ENCODE assay signal across 10 cellular contexts in genomic region chr6:4023240-4023639, GRCh38. TPM values are rescaled to one million over a fixed set of nuclear protein-coding genes. Genes with fewer than 3 reads are reported as not detected.
DNase-seq lines count a peak whose midpoint lies in the region; ATAC-seq and TF ChIP-seq lines count a peak whose summit lies in the region.
"Had no signal": no experiment of that assay in that cellular context is flagged by ENCODE, and none has a peak within 500 bp of the region (broad histone marks: within the 10 kb centered on the region; RNA-seq: fewer than 3 reads in every experiment).

No MANE protein-coding gene starts in this region.

- peak overlapping the region; percentile 81 for H3K27ac Mint-ChIP-seq in activated naive CD4-positive, alpha-beta T cell treated with anti-CD3 and anti-CD28 coated beads, Interleukin-2, amount 10 ng/mL, durations not matched to agents 7 days and 5 days
- H3K27ac Mint-ChIP-seq in activated B cell treated with CpG ODN at 0.5 μM for 24 hours, result peak overlapping the region; percentile 60

- DNase-seq in activated naive CD4-positive, alpha-beta T cell treated with anti-CD3 and anti-CD28 coated beads, Interleukin-2, amount 10 ng/mL, durations not matched to agents 7 days and 5 days, result no peak
- no peak for DNase-seq in activated naive CD4-positive, alpha-beta T cell treated with Interleukin-2 at 50 U/mL for 16 hours
- DNase-seq in activated B cell treated with CpG ODN at 0.5 μM for 24 hours (no peak), testis (no peak), hippocampal formation (lab: John Stamatoyannopoulos, UW) (no peak), GM19238 (ENCODE audit: insufficient read length, low spot score) (no peak), iPS-NIHi7 (ENCODE audit: extremely low spot score) (no peak)
- DNase-seq: aorta, left colon had no signal

- H3K27me3 ChIP-seq in iPS-18a (ENCODE audit: control insufficient read depth, insufficient read depth, low read length) (no peaks in the 10 kb centered on the region), testis (no peaks in the 10 kb centered on the region)

- peaks cover 3% of the 10 kb centered on the region for H3K27me3 Mint-ChIP-seq in activated naive CD4-positive, alpha-beta T cell treated with anti-CD3 and anti-CD28 coated beads, Interleukin-2, amount 10 ng/mL, durations not matched to agents 7 days and 5 days
- H3K27me3 Mint-ChIP-seq in activated B cell treated with CpG ODN at 0.5 μM for 24 hours, result no peaks in the 10 kb centered on the region

- no peaks in the 10 kb centered on the region for H3K36me3 ChIP-seq in iPS-18a (ENCODE audit: control insufficient read depth, low read depth, low read length)
- H3K36me3 ChIP-seq in testis (ENCODE audit: low read depth, missing control alignments), result no peaks in the 10 kb centered on the region

- CTCF ChIA-PET in activated naive CD4-positive, alpha-beta T cell treated with anti-CD3 and anti-CD28 coated beads, Interleukin-2, amount 10 ng/mL, durations not matched to agents 7 days and 5 days (lab: Charles Lee), result interaction anchor here (0.6 to 2.6 kb wide), 4 partner anchors 10 to 1981 kb away, joined by 3 to 8 read pairs (median 4); no protein-coding TSS in a partner anchor
- CTCF ChIA-PET in activated B cell treated with CpG ODN at 0.5 μM for 24 hours (lab: Charles Lee), result interaction anchor here (1.3 kb wide), 1 partner anchor 32 kb away, joined by 3 read pairs; no protein-coding TSS in a partner anchor

- no peaks in the 10 kb centered on the region for H3K9me3 Mint-ChIP-seq in activated naive CD4-positive, alpha-beta T cell treated with anti-CD3 and anti-CD28 coated beads, Interleukin-2, amount 10 ng/mL, durations not matched to agents 7 days and 5 days
- H3K9me3 Mint-ChIP-seq in activated B cell treated with CpG ODN at 0.5 μM for 24 hours, result no peaks in the 10 kb centered on the region

- POLR2A ChIA-PET in activated B cell treated with CpG ODN at 0.5 μM for 24 hours (lab: Charles Lee), result interaction anchor here (0.6 kb wide), 1 partner anchor 910 kb away, joined by 3 read pairs; no protein-coding TSS in a partner anchor

- no peak for TF ChIP-seq POLR2A in testis (IDR thresholded peaks at IDR 0.05)

- H3K9ac ChIP-seq in iPS-18a (ENCODE audit: low read length), result no peak overlapping the region

- no peak for ATAC-seq in activated B cell treated with CpG ODN at 0.5 μM for 24 hours (ENCODE audit: low read depth)
- ATAC-seq: left colon had no signal

- H3K27ac ChIP-seq in iPS-18a (ENCODE audit: low read length), result no peak overlapping the region
- peak overlapping the region; percentile 32 to 96 for H3K27ac ChIP-seq in testis

- H3K9me3 ChIP-seq in iPS-18a (ENCODE audit: control insufficient read depth, low read depth, low read length), result no peaks in the 10 kb centered on the region
- H3K9me3 ChIP-seq in testis, result no peaks in the 10 kb centered on the region

- H3K4me1 Mint-ChIP-seq in activated naive CD4-positive, alpha-beta T cell treated with anti-CD3 and anti-CD28 coated beads, Interleukin-2, amount 10 ng/mL, durations not matched to agents 7 days and 5 days, result peaks cover 65% of the 10 kb centered on the region
- peaks cover 70% of the 10 kb centered on the region for H3K4me1 Mint-ChIP-seq in activated B cell treated with CpG ODN at 0.5 μM for 24 hours

- peak overlapping the region; percentile 91 for H3K4me3 Mint-ChIP-seq in activated naive CD4-positive, alpha-beta T cell treated with anti-CD3 and anti-CD28 coated beads, Interleukin-2, amount 10 ng/mL, durations not matched to agents 7 days and 5 days
- peak overlapping the region; percentile 58 for H3K4me3 Mint-ChIP-seq in activated B cell treated with CpG ODN at 0.5 μM for 24 hours

- WGBS in testis, 2 donors, result 5 to 7% methylated on average over 1 of the region's 1 CpG

- peaks cover 27% of the 10 kb centered on the region for H3K36me3 Mint-ChIP-seq in activated naive CD4-positive, alpha-beta T cell treated with anti-CD3 and anti-CD28 coated beads, Interleukin-2, amount 10 ng/mL, durations not matched to agents 7 days and 5 days
- H3K36me3 Mint-ChIP-seq in activated B cell treated with CpG ODN at 0.5 μM for 24 hours (ENCODE audit: low read depth), result peaks cover 37% of the 10 kb centered on the region

- H3K4me1 ChIP-seq in iPS-18a (ENCODE audit: control insufficient read depth, low read depth, low read length), result peaks cover 8% of the 10 kb centered on the region
- peaks cover 24% of the 10 kb centered on the region for H3K4me1 ChIP-seq in testis

- TF ChIP-seq CTCF in activated B cell treated with CpG ODN at 0.5 μM for 24 hours (IDR thresholded peaks at IDR 0.05), result no peak
- TF ChIP-seq CTCF in testis (IDR thresholded peaks at IDR 0.05), result no peak

- H3K4me3 ChIP-seq in iPS-18a (ENCODE audit: low read length), result peak overlapping the region; percentile 92
- H3K4me3 ChIP-seq in testis, result no peak overlapping the region

- intact Hi-C loops in activated B cell treated with CpG ODN at 0.5 μM for 24 hours (cut with micrococcal nuclease), result loop anchor here (5.0 to 10.0 kb wide), 2 partner anchors 666 to 1028 kb away; partner anchors contain the start of gene NQO2
- intact Hi-C loops in testis (cut with DNase I; ENCODE audit: low total_unique reads), result no loop called here

RNA-seq across cellular contexts. Expression of gene FAM217A, which starts 55.7 kb away (rescaled TPM):
- total RNA-seq in activated B cell treated with CpG ODN at 0.5 μM for 24 hours, result not detected in 2 replicates
- total RNA-seq in testis, result 10 to 100 TPM; 13.0 to 30.6 TPM
- 35.3 TPM for polyA plus RNA-seq in testis (ENCODE audit: insufficient read depth, low read depth, low replicate concordance)
- total RNA-seq: aorta, left colon had no signal
- polyA plus RNA-seq: aorta had no signal

Comparison
In these comparisons a context has a peak if more than half of its experiments do, and no peak if none do; other contexts are left out.
1. RNA of gene FAM217A, which starts 55.7 kb away (total RNA-seq): 13.0 to 30.6 TPM in testis; not detected in activated B cell treated with CpG ODN at 0.5 μM for 24 hours; every median in the first group is over 10 times any median in the second.